ENCODE assay signal across 10 cellular contexts in the genomic region with DNA sequence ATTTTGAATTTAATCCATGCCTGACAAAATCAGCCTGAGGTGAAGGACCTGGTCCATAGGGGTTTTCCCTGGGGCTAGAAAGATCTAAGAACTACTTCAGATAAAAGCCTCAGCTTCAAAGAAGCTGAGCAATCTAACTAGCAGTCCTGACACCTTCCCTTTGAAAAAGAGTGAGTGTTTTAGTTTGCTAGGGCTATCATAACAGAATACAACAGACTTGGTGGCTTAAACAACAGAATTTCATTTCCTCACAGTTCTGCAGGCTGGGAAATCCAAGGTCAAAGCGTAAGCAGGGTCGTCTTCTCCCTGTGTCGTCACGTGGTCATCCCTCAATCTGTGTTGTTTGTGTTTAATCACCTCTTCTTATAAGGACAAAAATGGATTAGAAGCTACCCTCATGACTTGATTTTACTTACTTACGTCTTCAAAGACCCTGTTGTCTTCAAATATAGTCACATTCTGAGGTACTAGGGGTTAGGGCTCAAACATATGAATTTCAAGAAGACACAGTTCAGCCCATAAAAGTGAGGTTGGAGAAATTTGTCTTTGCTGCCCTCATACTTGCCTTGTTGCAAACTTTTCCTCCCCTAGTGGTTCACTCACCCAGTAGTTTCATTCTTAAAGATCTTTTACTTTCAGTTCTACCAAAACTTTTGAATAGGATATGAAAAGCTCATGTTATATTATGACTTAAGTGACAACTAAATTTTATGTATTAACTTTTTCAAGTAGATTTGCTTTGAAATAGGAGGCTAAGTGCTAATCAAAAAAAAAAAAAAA.
DNase-seq lines count a peak whose midpoint lies in the region; ATAC-seq and TF ChIP-seq lines count a peak whose summit lies in the region.
"Had no signal": no experiment of that assay in that cellular context is flagged by ENCODE, and none has a peak within 500 bp of the region (broad histone marks: within the 10 kb centered on the region; RNA-seq: fewer than 3 reads in every experiment).

No MANE protein-coding gene starts in this region.

- peaks cover 13% of the 10 kb centered on the region for H3K9me1 ChIP-seq in IMR-90 (ENCODE audit: insufficient read depth, low read length)

- BruUV-seq in IMR-90 (replicated peaks; lab: Mats Ljungman, UMichigan), result no TSS peak

- H3K4me3 ChIP-seq in IMR-90 (ENCODE audit: insufficient read depth, low read depth, low read length) (no peak overlapping the region), mucosa of descending colon (no peak overlapping the region)

- H3K23ac ChIP-seq in IMR-90 (ENCODE audit: low read depth, low read length), result peak overlapping the region; percentile 86

- in situ Hi-C loops in IMR-90 (cut with MboI; ENCODE audit: low sequenced_read_pairs), result no loop called here

- no peak for TF ChIP-seq POLR2A in IMR-90 (IDR thresholded peaks at IDR 0.05; ENCODE audit: low read depth, low read length)

- no peak for TF ChIP-seq RAD21 in IMR-90 (IDR thresholded peaks at IDR 0.05; ENCODE audit: low read length)

- peak overlapping the region; percentile 100 for H2BK20ac ChIP-seq in IMR-90 (ENCODE audit: low read depth, low read length)

- peak overlapping the region; percentile 98 for H3K14ac ChIP-seq in IMR-90 (replicated peaks; ENCODE audit: low read depth, low read length)

- H2BK15ac ChIP-seq in IMR-90 (ENCODE audit: low read depth, low read length), result peak overlapping the region; percentile 96

- no peaks in the 10 kb centered on the region for H3K9me3 Mint-ChIP-seq in activated naive CD4-positive, alpha-beta T cell treated with anti-CD3 and anti-CD28 coated beads, Interleukin-2, amount 10 ng/mL, durations not matched to agents 7 days and 5 days
- H3K9me3 Mint-ChIP-seq in stimulated activated naive CD8-positive, alpha-beta T cell treated with anti-CD3 and anti-CD28 coated beads, Interleukin-15, amount 100 ng/mL, for 72 hours, result peaks cover 0 to 4% of the 10 kb centered on the region in 2 donors

- H4K5ac ChIP-seq in IMR-90 (ENCODE audit: low read depth, low read length), result peak overlapping the region; percentile 100

- no peaks in the 10 kb centered on the region for H3K9me3 ChIP-seq in IMR-90 (ENCODE audit: control insufficient read depth, insufficient read depth, low read length)
- no peaks in the 10 kb centered on the region for H3K9me3 ChIP-seq in mucosa of descending colon

- H3K79me1 ChIP-seq in IMR-90 (ENCODE audit: low read depth in 1 of 2, low read length in 2 of 2), result no peaks in the 10 kb centered on the region

- H3K4me1 ChIP-seq in IMR-90 (ENCODE audit: control insufficient read depth, insufficient read depth, low read length) (peaks cover 18% of the 10 kb centered on the region), mucosa of descending colon (ENCODE audit: low read depth) (no peaks in the 10 kb centered on the region)

- intact Hi-C loops in IMR-90 (cut with micrococcal nuclease), result loop anchor here (5.0 to 10.0 kb wide), 3 partner anchors 134 to 712 kb away; no protein-coding TSS in a partner anchor
- intact Hi-C loops in mucosa of descending colon (cut with DNase I, micrococcal nuclease), result no loop called here

- peak overlapping the region; percentile 99 for H2AK5ac ChIP-seq in IMR-90 (ENCODE audit: low read depth, low read length)

- peaks cover 6% of the 10 kb centered on the region for H3K27me3 Mint-ChIP-seq in activated naive CD4-positive, alpha-beta T cell treated with anti-CD3 and anti-CD28 coated beads, Interleukin-2, amount 10 ng/mL, durations not matched to agents 7 days and 5 days
- peaks cover 15% of the 10 kb centered on the region for H3K27me3 Mint-ChIP-seq in stimulated activated naive CD8-positive, alpha-beta T cell treated with anti-CD3 and anti-CD28 coated beads, Interleukin-15, amount 100 ng/mL, for 72 hours

- H2AFZ ChIP-seq in IMR-90 (replicated peaks; ENCODE audit: low read length, poor library complexity), result peak overlapping the region; percentile 74

- no peak for DNase-seq in activated naive CD4-positive, alpha-beta T cell treated with anti-CD3 and anti-CD28 coated beads, Interleukin-2, amount 10 ng/mL, durations not matched to agents 7 days and 5 days
- DNase-seq in activated naive CD4-positive, alpha-beta T cell (lab: John Stamatoyannopoulos, UW), result no peak
- DNase-seq in IMR-90 (peak; percentile 28), mucosa of descending colon (no peak), NCI-H146 (lab: John Stamatoyannopoulos, UW) (no peak), NK-92 (lab: John Stamatoyannopoulos, UW; ENCODE audit: unreplicated experiment) (no peak)
- peak in 1 of 2 donors; percentile 8 for DNase-seq in stimulated activated naive CD8-positive, alpha-beta T cell treated with anti-CD3 and anti-CD28 coated beads, Interleukin-15, amount 100 ng/mL, for 72 hours
- DNase-seq: activated CD8-positive, alpha-beta memory T cell treated with anti-CD3 and anti-CD28 coated beads for 24 hours; NCI-H82 had no signal

- peak overlapping the region; percentile 100 for H3K4ac ChIP-seq in IMR-90 (ENCODE audit: low read depth, low read length)

- no peaks in the 10 kb centered on the region for H4K20me1 ChIP-seq in IMR-90 (ENCODE audit: insufficient read depth, low read length)

- H3K36me3 Mint-ChIP-seq in activated naive CD4-positive, alpha-beta T cell treated with anti-CD3 and anti-CD28 coated beads, Interleukin-2, amount 10 ng/mL, durations not matched to agents 7 days and 5 days, result no peaks in the 10 kb centered on the region

- H3K56ac ChIP-seq in IMR-90 (ENCODE audit: extremely low read depth, insufficient read depth, low read length), result peak overlapping the region; percentile 91

- no CpG with 5 or more reads among the region's 5 CpGs for WGBS in IMR-90 (ENCODE audit: extremely low coverage in 2 of 2, insufficient read length in 1 of 2), 2 experiments

- peak overlapping the region; percentile 85 for H3K27ac ChIP-seq in IMR-90 (ENCODE audit: insufficient read depth, low read length)

- H4K91ac ChIP-seq in IMR-90 (ENCODE audit: insufficient read depth, low read depth, low read length), result peak overlapping the region; percentile 97

- H3K27ac Mint-ChIP-seq in activated naive CD4-positive, alpha-beta T cell treated with anti-CD3 and anti-CD28 coated beads, Interleukin-2, amount 10 ng/mL, durations not matched to agents 7 days and 5 days, result peak overlapping the region; percentile 55
- no peak overlapping the region for H3K27ac Mint-ChIP-seq in stimulated activated naive CD8-positive, alpha-beta T cell treated with anti-CD3 and anti-CD28 coated beads, Interleukin-15, amount 100 ng/mL, for 72 hours

- H3K36me3 ChIP-seq in IMR-90 (ENCODE audit: control insufficient read depth, insufficient read depth, low read length) (no peaks in the 10 kb centered on the region), mucosa of descending colon (ENCODE audit: low read depth) (no peaks in the 10 kb centered on the region)

- H3K4me1 Mint-ChIP-seq in activated naive CD4-positive, alpha-beta T cell treated with anti-CD3 and anti-CD28 coated beads, Interleukin-2, amount 10 ng/mL, durations not matched to agents 7 days and 5 days, result peaks cover 5% of the 10 kb centered on the region
- H3K4me1 Mint-ChIP-seq in stimulated activated naive CD8-positive, alpha-beta T cell treated with anti-CD3 and anti-CD28 coated beads, Interleukin-15, amount 100 ng/mL, for 72 hours, result peaks cover 9% of the 10 kb centered on the region

- ATAC-seq in HG02623 (IDR thresholded peaks at IDR 0.05; ENCODE audit: unreplicated experiment), result peak; percentile 83
- peak; percentile 13; the same call in 1 of the 2 replicates for ATAC-seq in IMR-90 (ENCODE audit: low read depth)
- peak; percentile 87 for ATAC-seq in stimulated activated naive CD8-positive, alpha-beta T cell treated with anti-CD3 and anti-CD28 coated beads, Interleukin-15, amount 100 ng/mL, for 72 hours
- ATAC-seq in mucosa of descending colon, result no peak

- H3K4me3 Mint-ChIP-seq in activated naive CD4-positive, alpha-beta T cell treated with anti-CD3 and anti-CD28 coated beads, Interleukin-2, amount 10 ng/mL, durations not matched to agents 7 days and 5 days, result no peak overlapping the region
- peak overlapping the region in 1 of 2 donors; percentile 39 for H3K4me3 Mint-ChIP-seq in stimulated activated naive CD8-positive, alpha-beta T cell treated with anti-CD3 and anti-CD28 coated beads, Interleukin-15, amount 100 ng/mL, for 72 hours

- H3K18ac ChIP-seq in IMR-90 (ENCODE audit: low read depth, low read length), result peak overlapping the region; percentile 100

- peak overlapping the region; percentile 87 to 91 for H4K8ac ChIP-seq in IMR-90 (ENCODE audit: low read depth in 2 of 2, low read length in 2 of 2)

- H2BK120ac ChIP-seq in IMR-90 (ENCODE audit: low read depth, low read length), result peak overlapping the region; percentile 100

- dilution Hi-C loops in IMR-90 (cut with HindIII; ENCODE audit: low sequenced_read_pairs, unreplicated experiment), result no loop called here

- H3K9ac ChIP-seq in IMR-90 (ENCODE audit: low read depth, low read length), result 0 out of 2 replicates have a peak overlapping the region, but pooled peaks have one; percentile 3

- POLR2A ChIA-PET in IMR-90 (lab: Charles Lee; ENCODE audit: unreplicated experiment), result no interaction called here

- no peaks in the 10 kb centered on the region for H3K27me3 ChIP-seq in IMR-90 (ENCODE audit: control insufficient read depth, insufficient read depth, low read length)

- CTCF ChIA-PET in activated naive CD4-positive, alpha-beta T cell treated with anti-CD3 and anti-CD28 coated beads, Interleukin-2, amount 10 ng/mL, durations not matched to agents 7 days and 5 days (lab: Charles Lee), result interaction anchor here (0.7 kb wide), 1 partner anchor 22 kb away, joined by 3 read pairs; no protein-coding TSS in a partner anchor
- CTCF ChIA-PET in IMR-90 (lab: Yijun Ruan, JAX), result interaction anchor here (0.7 to 1.0 kb wide), 4 partner anchors 33 to 994 kb away, joined by 3 to 6 read pairs (median 3); no protein-coding TSS in a partner anchor

- H2BK5ac ChIP-seq in IMR-90 (ENCODE audit: low read depth, low read length, poor library complexity, severe bottlenecking), result peak overlapping the region; percentile 96

- TF ChIP-seq CTCF in IMR-90 (conservative IDR thresholded peaks at IDR 0.05; ENCODE audit: low read depth, low read length) (no peak), mucosa of descending colon (IDR thresholded peaks at IDR 0.05) (no peak)

- H2AK9ac ChIP-seq in IMR-90 (replicated peaks; ENCODE audit: low read depth, low read length, poor library complexity), result no peak overlapping the region

- H3K4me2 ChIP-seq in IMR-90 (ENCODE audit: low read depth, low read length), result peak overlapping the region; percentile 69; the same call in 1 of the 2 replicates

TF ChIP-seq in IMR-90, 13 proteins besides CTCF, POLR2A, EP300 and RAD21 (continues in another document):
- TF ChIP-seq MAFK (IDR thresholded peaks at IDR 0.05; ENCODE audit: low read depth, low read length), result no peak
- no peak for TF ChIP-seq SMC3 (IDR thresholded peaks at IDR 0.05; ENCODE audit: low read depth, low read length)
- TF ChIP-seq, protein P1, sequence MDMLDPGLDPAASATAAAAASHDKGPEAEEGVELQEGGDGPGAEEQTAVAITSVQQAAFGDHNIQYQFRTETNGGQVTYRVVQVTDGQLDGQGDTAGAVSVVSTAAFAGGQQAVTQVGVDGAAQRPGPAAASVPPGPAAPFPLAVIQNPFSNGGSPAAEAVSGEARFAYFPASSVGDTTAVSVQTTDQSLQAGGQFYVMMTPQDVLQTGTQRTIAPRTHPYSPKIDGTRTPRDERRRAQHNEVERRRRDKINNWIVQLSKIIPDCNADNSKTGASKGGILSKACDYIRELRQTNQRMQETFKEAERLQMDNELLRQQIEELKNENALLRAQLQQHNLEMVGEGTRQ (IDR thresholded peaks at IDR 0.05; ENCODE audit: low read depth, low read length), result no peak
